In the genomic region with DNA sequence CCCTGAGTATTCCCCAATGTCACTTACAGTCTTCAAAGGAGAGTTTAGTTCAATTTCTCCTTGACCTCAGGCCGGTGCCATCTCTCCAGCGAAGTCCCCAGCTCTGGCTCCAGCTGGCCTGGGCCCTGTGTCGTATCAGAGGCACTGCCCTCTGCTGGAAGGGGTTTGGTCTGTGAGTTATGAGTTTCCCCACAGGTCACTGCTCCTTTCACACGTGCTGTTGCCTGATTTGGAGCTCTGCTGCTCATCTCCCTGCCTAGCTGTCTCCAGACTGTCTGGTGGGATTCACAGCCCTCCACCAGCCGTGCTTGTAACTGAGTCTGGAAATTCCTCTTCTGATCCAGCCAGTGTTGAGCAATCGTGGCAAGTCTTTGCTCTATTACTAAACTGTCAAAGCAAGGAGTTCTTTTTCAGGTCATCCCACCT, we compare ENCODE assay signal across 8 cellular contexts. TPM values are rescaled to one million over a fixed set of nuclear protein-coding genes. Genes with fewer than 3 reads are reported as not detected.
DNase-seq lines count a peak whose midpoint lies in the region; ATAC-seq, FAIRE-seq and TF ChIP-seq lines count a peak whose summit lies in the region.

A gene (minus strand): TSS at position 105 of the 426 bp plus-strand sequence. CDS start 2,179 bp downstream, outside the sequence.

- no peaks in the 10 kb centered on the region for H3K9me3 ChIP-seq in prostate gland

- H3K36me3 ChIP-seq in prostate gland: no peaks in the 10 kb centered on the region

- H3K4me1 Mint-ChIP-seq in T-cell: peaks cover 18 to 28% (median 27%) of the 10 kb centered on the region in 3 donors

- POLR2A ChIA-PET in T-cell (lab: Charles Lee): interaction anchor here in 1 of 2 donors (1.6 kb wide), 1 partner anchor 11 kb away, joined by 6 read pairs; no protein-coding TSS in a partner anchor

- no peaks in the 10 kb centered on the region for H3K4me1 ChIP-seq in prostate gland (replicated peaks)

- H3K4me3 Mint-ChIP-seq in T-cell: peak within 1 kb of the TSS; percentile 82 to 87 (median 83)

- CTCF ChIA-PET in T-cell (lab: Charles Lee): interaction anchor here (0.7 to 2.9 kb wide), 13 partner anchors 11 to 412 kb away, joined by 3 to 30 read pairs (median 3); a partner anchor contains a TSS

- intact Hi-C loops in left ventricle myocardium superior (cut with micrococcal nuclease) (loop anchor here (5.0 to 10.0 kb wide), 2 partner anchors 127 to 385 kb away; no protein-coding TSS in a partner anchor), prostate gland (cut with DNase I) (loop anchor here (2.0 to 5.0 kb wide), 2 partner anchors 127 to 197 kb away; a partner anchor contains a TSS)

- peaks cover 0 to 17% of the 10 kb centered on the region in 2 donors for H3K27me3 Mint-ChIP-seq in T-cell

- no peak for TF ChIP-seq POLR2A in GM12892 (IDR thresholded peaks at IDR 0.05; ENCODE audit: low read depth, low read length)
- no peak for TF ChIP-seq POLR2A in prostate gland (IDR thresholded peaks at IDR 0.05)

- H3K27me3 ChIP-seq in prostate gland (replicated peaks; ENCODE audit: insufficient read depth): no peaks in the 10 kb centered on the region

- H3K36me3 Mint-ChIP-seq in T-cell: peaks cover 6% of the 10 kb centered on the region

- DNase-seq in GM12892 (ENCODE audit: insufficient read length): peak; percentile 26
- DNase-seq in NCI-H1105 (lab: John Stamatoyannopoulos, UW): peak; percentile 32
- DNase-seq in T-cell: peak in 32 of 34 experiments; percentile 17 to 56 (median 36)
- peak in 50 of 56 donors; percentile 0 to 68 (median 20) for DNase-seq in amygdala (lab: John Stamatoyannopoulos, UW)
- peak; percentile 81 for DNase-seq in left ventricle myocardium superior
- peak; percentile 63 for DNase-seq in prostate gland (ENCODE audit: low spot score)
- no peak for DNase-seq in NCI-H1048 (lab: John Stamatoyannopoulos, UW)

- peak in 3 of 4 experiments; percentile 33 to 61 (median 50) for TF ChIP-seq CTCF in prostate gland (IDR thresholded peaks at IDR 0.05)

- ATAC-seq in HG02759 (IDR thresholded peaks at IDR 0.05; ENCODE audit: unreplicated experiment) (peak; percentile 61), T-cell (replicated peaks in 1 of 4) (peak in 2 of 4 experiments; percentile 28 to 33), left ventricle myocardium superior (peak; percentile 88)

- peak; percentile 96 for FAIRE-seq in GM12892 (lab: Jason Lieb, UNC)

- H3K9me3 Mint-ChIP-seq in T-cell: no peaks in the 10 kb centered on the region

- peak within 1 kb of the TSS; percentile 62 to 65 for H3K4me3 ChIP-seq in prostate gland

- H3K27ac Mint-ChIP-seq in T-cell: peak within 1 kb of the TSS; percentile 89 to 94

- WGBS in prostate gland: 7% methylated on average over 6 of the region's 6 CpGs

- H3K27ac ChIP-seq in prostate gland: peak within 1 kb of the TSS; percentile 89 to 91

RNA-seq across cellular contexts. Expression of the gene that starts here (rescaled TPM):
- 24.1 TPM for polyA plus RNA-seq in GM12892 (2012; ENCODE audit: missing spikeins)
- total RNA-seq in T-cell (10 to 100 TPM; 22.5 to 43.0 (median 26.8) TPM), left ventricle myocardium superior (15.0 TPM), prostate gland (10 to 100 TPM in 1 of 2 donors, 1 to 10 TPM in 1; 9.2 to 19.0 TPM)
